In the genomic region with DNA sequence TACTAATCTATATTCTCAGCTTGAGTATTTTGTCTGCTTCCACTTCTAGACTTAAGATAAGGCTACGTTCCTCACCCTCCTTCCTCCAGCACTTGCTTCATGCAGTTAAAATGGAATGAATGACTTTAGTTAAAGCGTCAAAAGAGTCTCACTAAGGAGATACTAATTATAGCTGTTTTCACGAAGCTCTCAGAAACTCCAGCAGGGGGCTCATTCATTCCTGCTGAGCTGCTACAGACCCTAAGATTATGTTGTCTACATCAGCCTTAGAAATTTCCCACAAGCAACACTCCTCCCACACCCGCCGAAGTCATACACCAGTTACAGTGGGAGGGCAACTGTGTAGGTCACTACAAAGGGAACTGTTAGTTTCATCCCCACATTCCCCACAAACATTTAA, we compare ENCODE assay signal across 8 cellular contexts. TPM values are rescaled to one million over a fixed set of nuclear protein-coding genes. Genes with fewer than 3 reads are reported as not detected.
DNase-seq lines count a peak whose midpoint lies in the region; ATAC-seq and TF ChIP-seq lines count a peak whose summit lies in the region.

No MANE protein-coding gene starts in this region.

- peak; percentile 8 for DNase-seq in stimulated activated naive CD8-positive, alpha-beta T cell treated with anti-CD3 and anti-CD28 coated beads, Interleukin-15, Interleukin-2, amounts not matched to agents 100 U/mL and 50 U/mL, for 24 hours
- DNase-seq in stimulated activated naive CD8-positive, alpha-beta T cell treated with anti-CD3 and anti-CD28 coated beads, Interleukin-15, amount 100 ng/mL, for 72 hours, result no peak
- no peak for DNase-seq in PC-9
- peak; percentile 28 for DNase-seq in fibroblast of mammary gland (ENCODE audit: low read depth)
- DNase-seq in T-helper 17 cell, result no peak

- H3K27ac Mint-ChIP-seq in stimulated activated naive CD8-positive, alpha-beta T cell treated with anti-CD3 and anti-CD28 coated beads, Interleukin-15, amount 100 ng/mL, for 72 hours, result no peak overlapping the region
- H3K27ac Mint-ChIP-seq in T-helper 17 cell, result no peak overlapping the region

- no peaks in the 10 kb centered on the region for H3K4me1 Mint-ChIP-seq in stimulated activated naive CD8-positive, alpha-beta T cell treated with anti-CD3 and anti-CD28 coated beads, Interleukin-15, amount 100 ng/mL, for 72 hours
- peaks cover 2% of the 10 kb centered on the region for H3K4me1 Mint-ChIP-seq in T-helper 17 cell

- no peaks in the 10 kb centered on the region for H3K9me3 Mint-ChIP-seq in stimulated activated naive CD8-positive, alpha-beta T cell treated with anti-CD3 and anti-CD28 coated beads, Interleukin-15, amount 100 ng/mL, for 72 hours

- peak; percentile 51; the same call in 1 of the 2 replicates for TF ChIP-seq CTCF in PC-9 (conservative IDR thresholded peaks at IDR 0.05)
- peak; percentile 31 for TF ChIP-seq CTCF in fibroblast of mammary gland (conservative IDR thresholded peaks at IDR 0.05; ENCODE audit: control insufficient read depth, insufficient read depth, low read depth, low read length)

- CTCF ChIA-PET in PC-9 (lab: Charles Lee), result interaction anchor here (0.7 kb wide), 1 partner anchor 111 kb away, joined by 3 read pairs; no protein-coding TSS in a partner anchor

- no peaks in the 10 kb centered on the region for H3K36me3 ChIP-seq in PC-9 (ENCODE audit: low read depth)

- no peaks in the 10 kb centered on the region for H3K9me2 ChIP-seq in PC-9 (ENCODE audit: insufficient read depth)

- no peaks in the 10 kb centered on the region for H3K79me2 ChIP-seq in PC-9 (ENCODE audit: low read depth)

- H3K4me3 ChIP-seq in PC-9 (no peak overlapping the region), fibroblast of mammary gland (ENCODE audit: control insufficient read depth, low read depth, low read length) (no peak overlapping the region)

- BruUV-seq in PC-9 (replicated peaks; lab: Mats Ljungman, UMichigan), result no TSS peak

- intact Hi-C loops in PC-9 (cut with micrococcal nuclease; ENCODE audit: unreplicated experiment), result no loop called here

- peaks cover 12% of the 10 kb centered on the region for H3K27me3 Mint-ChIP-seq in stimulated activated naive CD8-positive, alpha-beta T cell treated with anti-CD3 and anti-CD28 coated beads, Interleukin-15, amount 100 ng/mL, for 72 hours
- peaks cover 40% of the 10 kb centered on the region for H3K27me3 Mint-ChIP-seq in T-helper 17 cell

- no peaks in the 10 kb centered on the region for H4K20me1 ChIP-seq in PC-9 (ENCODE audit: insufficient read depth)

- H3K36me3 Mint-ChIP-seq in T-helper 17 cell (ENCODE audit: low read depth), result no peaks in the 10 kb centered on the region

- peaks cover 18% of the 10 kb centered on the region for H3K4me1 ChIP-seq in PC-9 (replicated peaks; ENCODE audit: insufficient read depth)

- peaks cover 15% of the 10 kb centered on the region for H3F3A ChIP-seq in PC-9 (ENCODE audit: insufficient read depth, low read depth)

- no peak overlapping the region for H3K4me2 ChIP-seq in PC-9

- H3K4me3 Mint-ChIP-seq in stimulated activated naive CD8-positive, alpha-beta T cell treated with anti-CD3 and anti-CD28 coated beads, Interleukin-15, amount 100 ng/mL, for 72 hours, result no peak overlapping the region
- no peak overlapping the region for H3K4me3 Mint-ChIP-seq in T-helper 17 cell

- peak overlapping the region; percentile 14; the same call in 1 of the 2 replicates for H2AFZ ChIP-seq in PC-9

- no peaks in the 10 kb centered on the region for H3K27me3 ChIP-seq in PC-9 (ENCODE audit: insufficient read depth, low read depth)

- ATAC-seq in stimulated activated naive CD8-positive, alpha-beta T cell treated with anti-CD3 and anti-CD28 coated beads, Interleukin-15, Interleukin-2, amounts not matched to agents 100 U/mL and 50 U/mL, for 24 hours, result no peak
- no peak for ATAC-seq in stimulated activated naive CD8-positive, alpha-beta T cell treated with anti-CD3 and anti-CD28 coated beads, Interleukin-15, amount 100 ng/mL, for 72 hours
- ATAC-seq in GM19463 (IDR thresholded peaks at IDR 0.05; ENCODE audit: unreplicated experiment) (no peak), GM19324 (IDR thresholded peaks at IDR 0.05; ENCODE audit: low FRiP score, unreplicated experiment) (no peak), GM18861 (IDR thresholded peaks at IDR 0.05; ENCODE audit: unreplicated experiment) (no peak), T-helper 17 cell (no peak)

- H3K9me3 ChIP-seq in PC-9 (ENCODE audit: insufficient read depth, low read depth) (no peaks in the 10 kb centered on the region), T-helper 17 cell (ENCODE audit: control insufficient read depth, low read length, poor library complexity, severe bottlenecking) (no peaks in the 10 kb centered on the region)

- no peak overlapping the region for H3K27ac ChIP-seq in PC-9

- POLR2A ChIA-PET in PC-9 (lab: Charles Lee; ENCODE audit: unreplicated experiment), result interaction anchor here (0.6 to 0.7 kb wide), 3 partner anchors 19 to 236 kb away, joined by 5 to 8 read pairs (median 7); no protein-coding TSS in a partner anchor

RNA-seq across cellular contexts. Expression of a gene that starts 57.0 kb away (rescaled TPM):
- total RNA-seq in PC-9 (2021), result 52.5 and 65.5 TPM in 2 replicates
- 10 to 100 TPM in 1 of 2 donors, under 1 TPM in 1; 0.70 to 15.2 TPM for total RNA-seq in T-helper 17 cell

Comparison
In these comparisons a context has a peak if more than half of its experiments do, and no peak if none do; other contexts are left out.
1. DNase-seq: peak in stimulated activated naive CD8-positive, alpha-beta T cell treated with anti-CD3 and anti-CD28 coated beads, Interleukin-15, Interleukin-2, amounts not matched to agents 100 U/mL and 50 U/mL, for 24 hours (single experiment) and fibroblast of mammary gland (single experiment); none in stimulated activated naive CD8-positive, alpha-beta T cell treated with anti-CD3 and anti-CD28 coated beads, Interleukin-15, amount 100 ng/mL, for 72 hours (0 of 2), PC-9 (0 of 2) and T-helper 17 cell (0 of 3).